ENCODE assay signal across 20 cellular contexts in genomic region chr1:201269900-201270410, GRCh38. TPM values are rescaled to one million over a fixed set of nuclear protein-coding genes. Genes with fewer than 3 reads are reported as not detected.
DNase-seq lines count a peak whose midpoint lies in the region; ATAC-seq and TF ChIP-seq lines count a peak whose summit lies in the region.
"Had no signal": no experiment of that assay in that cellular context is flagged by ENCODE, and none has a peak within 500 bp of the region (broad histone marks: within the 10 kb centered on the region; RNA-seq: fewer than 3 reads in every experiment).

No MANE protein-coding gene starts in this region.

- TF ChIP-seq POLR2A in esophagus squamous epithelium (IDR thresholded peaks at IDR 0.05): no peak

- H3K9me3 ChIP-seq in RWPE2 (ENCODE audit: severe bottlenecking): no peaks in the 10 kb centered on the region
- no peaks in the 10 kb centered on the region for H3K9me3 ChIP-seq in esophagus squamous epithelium
- no peaks in the 10 kb centered on the region for H3K9me3 ChIP-seq in smooth muscle cell (replicated peaks; ENCODE audit: low read depth)
- H3K9me3 ChIP-seq: BLaER1 had no signal

- H3K79me2 ChIP-seq in smooth muscle cell (ENCODE audit: low read depth): no peaks in the 10 kb centered on the region

- H3K4me3 ChIP-seq in RWPE2 (ENCODE audit: severe bottlenecking): no peak overlapping the region
- H3K4me3 ChIP-seq in esophagus squamous epithelium: no peak overlapping the region
- H3K4me3 ChIP-seq in smooth muscle cell: no peak overlapping the region
- H3K4me3 ChIP-seq: BLaER1, GM12878, PC-9 had no signal

- H3K4me1 ChIP-seq in RWPE2 (ENCODE audit: insufficient read depth, poor library complexity, severe bottlenecking) (peaks cover 45% of the 10 kb centered on the region), esophagus squamous epithelium (peaks cover 16 to 61% (median 30%) of the 10 kb centered on the region in 3 donors), smooth muscle cell (ENCODE audit: low read depth) (peaks cover 14% of the 10 kb centered on the region)

- ATAC-seq in RWPE2 (ENCODE audit: low read depth): no peak
- ATAC-seq: GM12878, Right ventricle myocardium inferior had no signal

- peak; percentile 23 for DNase-seq in activated CD4-positive, CD25-positive, alpha-beta regulatory T cell treated with anti-CD3 and anti-CD28 coated beads, Interleukin-2, amount 50 U/mL, for 72 hours
- no peak for DNase-seq in activated CD4-positive, CD25-positive, alpha-beta regulatory T cell (lab: John Stamatoyannopoulos, UW)
- DNase-seq in RWPE2 (ENCODE audit: low spot score) (peak; percentile 20), esophagus squamous epithelium (lab: John Stamatoyannopoulos, UW) (no peak), smooth muscle cell (lab: John Stamatoyannopoulos, UW; ENCODE audit: unreplicated experiment) (no peak), ACHN (no peak), amniotic stem cell (lab: John Stamatoyannopoulos, UW) (no peak)
- no peak for DNase-seq in stimulated activated CD4-positive, alpha-beta T cell treated with anti-CD3 and anti-CD28 coated beads, Interleukin-4, amount 100 ng/mL, for 4 hours
- DNase-seq: DMS 273 treated with DMSO at 0.1 percent for 48 hours, GDM1, GOT3, KBM-7, NCI-H1092, NCI-H2081 treated with DMSO at 0.1 percent for 48 hours, NCI-H510A, PC-9 had no signal

- peak overlapping the region; percentile 53 for H3K4me2 ChIP-seq in smooth muscle cell
- H3K4me2 ChIP-seq: BLaER1, PC-9 had no signal

- intact Hi-C loops in esophagus squamous epithelium (cut with DNase I): no loop called here

- no peak for TF ChIP-seq CTCF in RWPE2 (IDR thresholded peaks at IDR 0.05; ENCODE audit: poor library complexity, severe bottlenecking)
- no peak for TF ChIP-seq CTCF in esophagus squamous epithelium (IDR thresholded peaks at IDR 0.05)
- TF ChIP-seq CTCF in smooth muscle cell (IDR thresholded peaks at IDR 0.05; ENCODE audit: borderline replicate concordance, insufficient read depth, poor library complexity, severe bottlenecking): no peak

- peaks cover 22% of the 10 kb centered on the region for H3F3A ChIP-seq in smooth muscle cell (ENCODE audit: low read depth)

- H3K27ac ChIP-seq in RWPE2 (ENCODE audit: poor library complexity, severe bottlenecking) (peak overlapping the region; percentile 88), esophagus squamous epithelium (peak overlapping the region; percentile 35 to 83 (median 78)), smooth muscle cell (ENCODE audit: low read depth) (peak overlapping the region; percentile 90)
- H3K27ac ChIP-seq: 22Rv1, BLaER1, PC-9 had no signal

- H3K9ac ChIP-seq in smooth muscle cell (ENCODE audit: low read depth): peak overlapping the region; percentile 49
- H3K9ac ChIP-seq: BLaER1 had no signal

- H3K27me3 ChIP-seq in RWPE2 (ENCODE audit: insufficient read depth, poor library complexity, severe bottlenecking): no peaks in the 10 kb centered on the region
- peaks cover 0 to 28% (median 0%) of the 10 kb centered on the region in 4 donors for H3K27me3 ChIP-seq in esophagus squamous epithelium
- no peaks in the 10 kb centered on the region for H3K27me3 ChIP-seq in smooth muscle cell (ENCODE audit: low read depth)
- H3K27me3 ChIP-seq: BLaER1 had no signal

- H2AFZ ChIP-seq in smooth muscle cell (ENCODE audit: low read depth): no peak overlapping the region
- H2AFZ ChIP-seq: PC-9 had no signal

- in situ Hi-C loops in ACHN (cut with HindIII; ENCODE audit: low pct_ligation_motif_present, low pct_unique_long_range_greater_than_20kb, low sequenced_read_pairs): no loop called here

- no peaks in the 10 kb centered on the region for H4K20me1 ChIP-seq in smooth muscle cell (ENCODE audit: low read depth)
- H4K20me1 ChIP-seq: BLaER1 had no signal

- WGBS in esophagus squamous epithelium, 2 donors: 62 to 76% methylated on average over 2 to 3 of the region's 6 CpGs
- WGBS in smooth muscle cell (ENCODE audit: low lambda C conversion rate): 74% methylated on average over 6 of the region's 6 CpGs

- H3K36me3 ChIP-seq in RWPE2 (ENCODE audit: low read depth): no peaks in the 10 kb centered on the region
- H3K36me3 ChIP-seq in esophagus squamous epithelium: no peaks in the 10 kb centered on the region
- H3K36me3 ChIP-seq in smooth muscle cell (ENCODE audit: low read depth): no peaks in the 10 kb centered on the region
- H3K36me3 ChIP-seq: BLaER1 had no signal

RNA-seq across cellular contexts. Expression of gene PKP1, which starts 13.4 kb away (rescaled TPM):
- total RNA-seq in esophagus squamous epithelium: 100 to 1,000 TPM; 263 to 706 (median 410) TPM
- total RNA-seq in smooth muscle cell: 43.6 and 52.5 TPM in 2 replicates
- 26.9 and 30.3 TPM in 2 replicates for polyA plus RNA-seq in smooth muscle cell
- total RNA-seq: GM12878 had no signal

Comparison
In these comparisons a context has a peak if more than half of its experiments do, and no peak if none do; other contexts are left out.
1. DNase-seq: peak in activated CD4-positive, CD25-positive, alpha-beta regulatory T cell treated with anti-CD3 and anti-CD28 coated beads, Interleukin-2, amount 50 U/mL, for 72 hours (single experiment) and RWPE2 (single experiment); none in activated CD4-positive, CD25-positive, alpha-beta regulatory T cell (0 of 4), esophagus squamous epithelium (single experiment), smooth muscle cell (single experiment), ACHN (single experiment), stimulated activated CD4-positive, alpha-beta T cell treated with anti-CD3 and anti-CD28 coated beads, Interleukin-4, amount 100 ng/mL, for 4 hours (0 of 2) and amniotic stem cell (single experiment).
2. Peak in every context shown above with its lines, with median percentiles within 50 percentile points of each other: H3K27ac ChIP-seq.